ENCODE assay signal across 17 cellular contexts in the genomic region with DNA sequence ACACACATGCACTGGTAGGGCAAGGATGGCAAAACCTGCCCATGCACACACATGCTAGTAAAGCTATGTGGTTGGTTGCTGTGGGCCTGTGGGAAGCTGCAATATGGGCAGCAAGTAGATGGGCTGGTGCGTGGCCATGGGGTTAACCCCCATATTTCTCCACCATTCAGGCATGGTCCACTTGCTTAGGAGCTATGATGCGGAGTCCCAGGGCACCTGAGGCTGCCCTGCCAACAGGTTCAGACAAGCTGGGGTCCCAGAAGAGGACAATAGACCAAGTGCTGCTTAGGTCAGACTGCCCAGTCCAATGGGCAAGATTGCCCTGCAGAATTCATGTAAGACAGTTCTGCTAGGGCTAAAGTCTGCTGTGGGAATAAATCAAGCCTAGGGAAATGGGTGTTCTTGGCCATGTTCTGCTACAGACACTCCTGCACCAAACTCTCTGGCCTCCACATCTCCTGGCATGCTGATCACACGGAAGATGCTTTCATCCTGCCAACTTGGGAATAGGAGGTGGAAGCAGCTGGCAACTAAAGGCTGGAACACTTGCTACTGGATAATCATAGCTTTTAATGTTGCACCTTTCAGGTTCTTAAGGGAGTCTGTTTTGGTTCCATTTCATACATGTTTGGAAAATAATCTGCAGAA.
"Had no signal": no experiment of that assay in that cellular context is flagged by ENCODE, and none has a peak within 500 bp of the region (broad histone marks: within the 10 kb centered on the region; RNA-seq: fewer than 3 reads in every experiment).

No MANE protein-coding gene starts in this region.

- H3K36me3 Mint-ChIP-seq: naive thymus-derived CD4-positive, alpha-beta T cell had no signal

- H3K27ac Mint-ChIP-seq: naive thymus-derived CD4-positive, alpha-beta T cell; nephron progenitor cell; stimulated activated naive CD8-positive, alpha-beta T cell treated with anti-CD3 and anti-CD28 coated beads, Interleukin-15, Interleukin-2, amounts not matched to agents 100 ng/mL and 50 ng/mL, for 24 hours had no signal

- ATAC-seq: gastroesophageal sphincter, left colon had no signal

- H3K9me3 ChIP-seq: colonic mucosa, esophagus squamous epithelium, gastroesophageal sphincter, neutrophil, right atrium auricular region, thoracic aorta, transverse colon had no signal

- H3K4me1 Mint-ChIP-seq: naive thymus-derived CD4-positive, alpha-beta T cell; nephron progenitor cell had no signal

- H3K9me3 Mint-ChIP-seq: nephron progenitor cell had no signal

- DNase-seq: cerebellar nuclear complex; colonic mucosa; dermis blood vessel endothelial cell; esophagus squamous epithelium; foreskin fibroblast; glutamatergic neuron; left colon; naive thymus-derived CD4-positive, alpha-beta T cell; nephron progenitor cell; small intestine; stimulated activated CD4-positive, alpha-beta T cell treated with anti-CD3 and anti-CD28 coated beads, Interleukin-12 subunit alpha, Interleukin-12 subunit beta, amount 100 ng/mL, for 4 hours; transverse colon had no signal

- H3K4me3 Mint-ChIP-seq: naive thymus-derived CD4-positive, alpha-beta T cell; nephron progenitor cell; stimulated activated naive CD8-positive, alpha-beta T cell treated with anti-CD3 and anti-CD28 coated beads, Interleukin-15, Interleukin-2, amounts not matched to agents 100 ng/mL and 50 ng/mL, for 24 hours had no signal

- H3K27me3 Mint-ChIP-seq: naive thymus-derived CD4-positive, alpha-beta T cell; stimulated activated naive CD8-positive, alpha-beta T cell treated with anti-CD3 and anti-CD28 coated beads, Interleukin-15, Interleukin-2, amounts not matched to agents 100 ng/mL and 50 ng/mL, for 24 hours had no signal
